ENCODE assay signal across 13 cellular contexts in genomic region chr18:51727780-51728179, GRCh38.
A peak's percentile ranks its signal among the peaks of the same experiment; 100 is the strongest.
DNase-seq lines count a peak whose midpoint lies in the region; ATAC-seq and TF ChIP-seq lines count a peak whose summit lies in the region.
"Had no signal": no experiment of that assay in that cellular context is flagged by ENCODE, and none has a peak within 500 bp of the region (broad histone marks: within the 10 kb centered on the region; RNA-seq: fewer than 3 reads in every experiment).

No MANE protein-coding gene starts in this region.

- H3K18ac ChIP-seq in mesendoderm (ENCODE audit: low read length) = no peak overlapping the region

- no peak overlapping the region for H3K56ac ChIP-seq in mesendoderm (ENCODE audit: low read length)

- no peak overlapping the region for H2AK5ac ChIP-seq in mesendoderm (ENCODE audit: low read length)

- H3K9ac ChIP-seq in mesendoderm (ENCODE audit: low read length) = no peak overlapping the region

- intact Hi-C loops in body of pancreas (cut with DNase I) = no loop called here

- H3K27me3 ChIP-seq in mesendoderm (ENCODE audit: insufficient read depth, low read length, poor library complexity) = no peaks in the 10 kb centered on the region
- no peaks in the 10 kb centered on the region for H3K27me3 ChIP-seq in body of pancreas
- H3K27me3 ChIP-seq: right lobe of liver, thyroid gland had no signal

- no peaks in the 10 kb centered on the region for H3K9me3 ChIP-seq in body of pancreas
- H3K9me3 ChIP-seq: right lobe of liver, thyroid gland had no signal

- no peak overlapping the region for H2BK120ac ChIP-seq in mesendoderm (ENCODE audit: low read depth, low read length)

- no peak overlapping the region for H3K4me2 ChIP-seq in mesendoderm (ENCODE audit: low read length)

- no peak overlapping the region for H3K27ac ChIP-seq in mesendoderm (ENCODE audit: low read depth, low read length)
- no peak overlapping the region for H3K27ac ChIP-seq in body of pancreas
- H3K27ac ChIP-seq: right lobe of liver, thyroid gland had no signal

- ATAC-seq in GM19395 (IDR thresholded peaks at IDR 0.05; ENCODE audit: unreplicated experiment) (peak; percentile 77), HG02763 (IDR thresholded peaks at IDR 0.05; ENCODE audit: unreplicated experiment) (peak; percentile 48), HG03457 (IDR thresholded peaks at IDR 0.05; ENCODE audit: unreplicated experiment) (peak; percentile 42), body of pancreas (no peak)
- ATAC-seq: right lobe of liver had no signal

- H3K36me3 ChIP-seq in mesendoderm (ENCODE audit: control insufficient read depth, insufficient read depth, low read length) = no peaks in the 10 kb centered on the region
- no peaks in the 10 kb centered on the region for H3K36me3 ChIP-seq in body of pancreas (replicated peaks in 1 of 2; ENCODE audit: insufficient read depth in 1 of 2, low read depth in 2 of 2)
- H3K36me3 ChIP-seq: right lobe of liver, thyroid gland had no signal

- no peak for TF ChIP-seq CTCF in GM12864 (IDR thresholded peaks at IDR 0.05; ENCODE audit: low read depth, low read length, missing control alignments)
- TF ChIP-seq CTCF in body of pancreas (IDR thresholded peaks at IDR 0.05) = no peak

- DNase-seq in GM12864 (ENCODE audit: low read depth) = peak; percentile 61
- no peak for DNase-seq in NCI-H82 treated with DMSO at 0.1 percent for 48 hours (lab: John Stamatoyannopoulos, UW; ENCODE audit: unreplicated experiment)
- DNase-seq in mesendoderm = no peak
- no peak for DNase-seq in KBM-7
- no peak for DNase-seq in body of pancreas
- DNase-seq: activated CD8-positive, alpha-beta memory T cell treated with anti-CD3 and anti-CD28 coated beads, Interleukin-2, amount 50 U/mL, for 48 hours; amniotic stem cell; naive B cell; right lobe of liver; thyroid gland had no signal

- H4K8ac ChIP-seq in mesendoderm (ENCODE audit: low read depth, low read length) = no peak overlapping the region

- no peaks in the 10 kb centered on the region for H3K79me1 ChIP-seq in mesendoderm (ENCODE audit: low read length)

- H3K4me1 ChIP-seq in mesendoderm (ENCODE audit: control insufficient read depth, low read depth, low read length) = no peaks in the 10 kb centered on the region
- H3K4me1 ChIP-seq in body of pancreas = no peaks in the 10 kb centered on the region
- H3K4me1 ChIP-seq: right lobe of liver, thyroid gland had no signal

- H3K79me2 ChIP-seq in mesendoderm (ENCODE audit: control insufficient read depth, insufficient read depth, low read length) = no peaks in the 10 kb centered on the region

- in situ Hi-C loops in KBM-7 (cut with MboI; ENCODE audit: low pct_unique_long_range_greater_than_20kb, low sequenced_read_pairs) = no loop called here

- no peak overlapping the region for H3K4ac ChIP-seq in mesendoderm (ENCODE audit: low read depth, low read length)

- H3K23ac ChIP-seq in mesendoderm (ENCODE audit: low read length) = no peak overlapping the region

- TF ChIP-seq POLR2A in body of pancreas (IDR thresholded peaks at IDR 0.05) = no peak

- H4K5ac ChIP-seq in mesendoderm (ENCODE audit: low read length) = no peak overlapping the region

- no peak overlapping the region for H3K4me3 ChIP-seq in GM12864 (ENCODE audit: low read depth, low read length)
- no peak overlapping the region for H3K4me3 ChIP-seq in mesendoderm (ENCODE audit: low read length)
- H3K4me3 ChIP-seq in body of pancreas = no peak overlapping the region
- H3K4me3 ChIP-seq: right lobe of liver, thyroid gland had no signal

- H2BK15ac ChIP-seq in mesendoderm (replicated peaks; ENCODE audit: low read depth) = no peak overlapping the region

- H2BK5ac ChIP-seq in mesendoderm (ENCODE audit: low read length) = no peak overlapping the region
